Comparison of ENCODE assay signal across 17 cellular contexts in genomic region chr19:23439623-23440022, GRCh38. TPM values are rescaled to one million over a fixed set of nuclear protein-coding genes. Genes with fewer than 3 reads are reported as not detected.
DNase-seq lines count a peak whose midpoint lies in the region; ATAC-seq, FAIRE-seq and TF ChIP-seq lines count a peak whose summit lies in the region.
"Had no signal": no experiment of that assay in that cellular context is flagged by ENCODE, and none has a peak within 500 bp of the region (broad histone marks: within the 10 kb centered on the region; RNA-seq: fewer than 3 reads in every experiment).

No MANE protein-coding gene starts in this region.

- DNase-seq in DMS53 (lab: John Stamatoyannopoulos, UW), result peak; percentile 53
- DNase-seq in DMS53 treated with DMSO at 0.1 percent for 48 hours (lab: John Stamatoyannopoulos, UW; ENCODE audit: unreplicated experiment), result no peak
- peak; percentile 66 for DNase-seq in GM23338 (ENCODE audit: low spot score)
- DNase-seq in WTC11 (ENCODE audit: low spot score), result peak; percentile 38
- no peak for DNase-seq in foreskin keratinocyte
- DNase-seq in NCI-H748 (lab: John Stamatoyannopoulos, UW; ENCODE audit: unreplicated experiment), result no peak
- DNase-seq in GM12892 (ENCODE audit: insufficient read length), result no peak
- no peak for DNase-seq in DMS79 (lab: John Stamatoyannopoulos, UW)
- DNase-seq: activated B cell treated with CpG ODN at 0.5 μM for 24 hours; activated CD8-positive, alpha-beta memory T cell treated with anti-CD3 and anti-CD28 coated beads, Interleukin-2, amount 50 U/mL, for 48 hours; activated naive CD4-positive, alpha-beta T cell treated with anti-CD3 and anti-CD28 coated beads for 36 hours; NCI-H446 had no signal

- no peaks in the 10 kb centered on the region for H3K79me2 ChIP-seq in GM23338 (replicated peaks; ENCODE audit: insufficient read depth)

- H3K9me3 Mint-ChIP-seq in GM23338, result peaks cover 95% of the 10 kb centered on the region
- H3K9me3 Mint-ChIP-seq in WTC11, result peaks cover 88% of the 10 kb centered on the region

- CTCF ChIA-PET in WTC11 (lab: Charles Lee), result no interaction called here

- H3K4me2 ChIP-seq in GM23338, result no peak overlapping the region

- ATAC-seq in GM23338, result peak; percentile 53
- peak; percentile 50 for ATAC-seq in WTC11
- ATAC-seq in foreskin keratinocyte, result no peak
- ATAC-seq: gastroesophageal sphincter; natural killer cell treated with Interleukin-12 subunit alpha and Interleukin-12 subunit beta and Interleukin-15 and Interleukin-18, amount 100 ng/mL, for 72 hours had no signal

- POLR2A ChIA-PET in WTC11 (lab: Charles Lee), result no interaction called here

- H4K20me1 ChIP-seq in GM23338 (replicated peaks; ENCODE audit: insufficient read depth), result no peaks in the 10 kb centered on the region

- H3K36me3 Mint-ChIP-seq in GM23338 (ENCODE audit: low read depth), result peaks cover 50% of the 10 kb centered on the region
- peaks cover 59% of the 10 kb centered on the region for H3K36me3 Mint-ChIP-seq in WTC11
- H3K36me3 Mint-ChIP-seq: brain had no signal

- TF ChIP-seq POLR2A in GM12892 (IDR thresholded peaks at IDR 0.05; ENCODE audit: low read depth, low read length), result no peak

- H2AFZ ChIP-seq in GM23338, result no peak overlapping the region

- no peaks in the 10 kb centered on the region for H3K27me3 ChIP-seq in GM23338 (ENCODE audit: insufficient read depth)
- no peaks in the 10 kb centered on the region for H3K27me3 ChIP-seq in foreskin keratinocyte
- H3K27me3 ChIP-seq: gastroesophageal sphincter had no signal

- H3K9me2 ChIP-seq in GM23338 (ENCODE audit: insufficient read depth), result peaks cover 3% of the 10 kb centered on the region

- H3K27me3 Mint-ChIP-seq in GM23338 (ENCODE audit: insufficient read depth, low read depth, poor library complexity) (peaks cover 12% of the 10 kb centered on the region), WTC11 (ENCODE audit: low read depth) (peaks cover 2% of the 10 kb centered on the region; the same call in 1 of the 2 replicates)
- H3K27me3 Mint-ChIP-seq: activated B cell treated with CpG ODN at 0.5 μM for 24 hours; natural killer cell treated with Interleukin-12 subunit alpha and Interleukin-12 subunit beta and Interleukin-15 and Interleukin-18, amount 100 ng/mL, for 72 hours had no signal

- H3F3A ChIP-seq in GM23338 (replicated peaks; ENCODE audit: low read depth), result no peaks in the 10 kb centered on the region

- H3K4me3 Mint-ChIP-seq in GM23338, result no peak overlapping the region
- H3K4me3 Mint-ChIP-seq in WTC11, result no peak overlapping the region
- H3K4me3 Mint-ChIP-seq: activated B cell treated with CpG ODN at 0.5 μM for 24 hours; activated naive CD4-positive, alpha-beta T cell treated with anti-CD3 and anti-CD28 coated beads for 36 hours; brain; natural killer cell treated with Interleukin-12 subunit alpha and Interleukin-12 subunit beta and Interleukin-15 and Interleukin-18, amount 100 ng/mL, for 72 hours had no signal

- peak; percentile 20 to 40; a peak in 2 of 4 replicates for TF ChIP-seq CTCF in GM23338 (conservative IDR thresholded peaks at IDR 0.05; ENCODE audit: low read depth in 2 of 2)
- 0 out of 2 replicates have a peak, but pooled peaks have one; percentile 29 for TF ChIP-seq CTCF in WTC11 (IDR thresholded peaks at IDR 0.05)
- peak; percentile 12 for TF ChIP-seq CTCF in foreskin keratinocyte (conservative IDR thresholded peaks at IDR 0.05)

- no peak overlapping the region for H3K4me3 ChIP-seq in GM23338
- H3K4me3 ChIP-seq: gastroesophageal sphincter, HAP-1, lung had no signal

- peaks cover 8% of the 10 kb centered on the region for H3K36me3 ChIP-seq in GM23338 (ENCODE audit: insufficient read depth)
- H3K36me3 ChIP-seq: gastroesophageal sphincter, HAP-1 had no signal

- H3K4me1 Mint-ChIP-seq in GM23338, result no peaks in the 10 kb centered on the region
- H3K4me1 Mint-ChIP-seq in WTC11, result no peaks in the 10 kb centered on the region
- H3K4me1 Mint-ChIP-seq: activated B cell treated with CpG ODN at 0.5 μM for 24 hours, brain had no signal

- H3K4me1 ChIP-seq in GM23338 (ENCODE audit: insufficient read depth) (no peaks in the 10 kb centered on the region), foreskin keratinocyte (no peaks in the 10 kb centered on the region)
- H3K4me1 ChIP-seq: gastroesophageal sphincter, HAP-1 had no signal

- H3K27ac Mint-ChIP-seq in GM23338, result no peak overlapping the region
- H3K27ac Mint-ChIP-seq in WTC11, result no peak overlapping the region
- H3K27ac Mint-ChIP-seq: activated B cell treated with CpG ODN at 0.5 μM for 24 hours; activated naive CD4-positive, alpha-beta T cell treated with anti-CD3 and anti-CD28 coated beads for 36 hours; brain; natural killer cell treated with Interleukin-12 subunit alpha and Interleukin-12 subunit beta and Interleukin-15 and Interleukin-18, amount 100 ng/mL, for 72 hours had no signal

- no peak for FAIRE-seq in GM12892 (lab: Jason Lieb, UNC)

- H3K27ac ChIP-seq in GM23338 (ENCODE audit: low read depth) (no peak overlapping the region), foreskin keratinocyte (no peak overlapping the region)
- H3K27ac ChIP-seq: gastroesophageal sphincter had no signal

TF ChIP-seq in GM23338, 12 proteins besides CTCF, POLR2A, EP300 and RAD21 (continues in another document):
- TF ChIP-seq REST (IDR thresholded peaks at IDR 0.05; ENCODE audit: unreplicated experiment) (no peak), CREB1 (CRISPR knock-in tag; IDR thresholded peaks at IDR 0.05; ENCODE audit: low read depth) (no peak), STAT1 (IDR thresholded peaks at IDR 0.05; ENCODE audit: unreplicated experiment) (no peak), POLR2AphosphoS5 (IDR thresholded peaks at IDR 0.05; ENCODE audit: low read depth) (no peak), ZNF331 (CRISPR knock-in tag; IDR thresholded peaks at IDR 0.05; ENCODE audit: low read depth) (no peak), EZH2phosphoT487 (IDR thresholded peaks at IDR 0.05; ENCODE audit: unreplicated experiment) (no peak)

TF ChIP-seq in WTC11, 78 proteins besides CTCF, POLR2A, EP300 and RAD21:
- TF ChIP-seq TEAD1 (CRISPR knock-in tag; IDR thresholded peaks at IDR 0.05), result no peak
- TF ChIP-seq ZBTB43 (CRISPR knock-in tag; IDR thresholded peaks at IDR 0.05), result no peak
- TF ChIP-seq NR3C1 (CRISPR knock-in tag; conservative IDR thresholded peaks at IDR 0.05; ENCODE audit: low read depth), result no peak
- TF ChIP-seq IRF2 (CRISPR knock-in tag; IDR thresholded peaks at IDR 0.05; ENCODE audit: borderline replicate concordance, low read depth), result no peak
- TF ChIP-seq HMGA2 (CRISPR knock-in tag; IDR thresholded peaks at IDR 0.05), result no peak
- no peak for TF ChIP-seq JUN (CRISPR knock-in tag; IDR thresholded peaks at IDR 0.05)
- TF ChIP-seq CREB1 (CRISPR knock-in tag; IDR thresholded peaks at IDR 0.05), result no peak
- TF ChIP-seq ZNF138 (CRISPR knock-in tag; conservative IDR thresholded peaks at IDR 0.05), result no peak

RNA-seq across cellular contexts. Expression of gene ZNF91, which starts 44.4 kb away (rescaled TPM):
- 45.1 and 51.6 TPM in 2 replicates for total RNA-seq in GM23338 (2014; rRNA removed; shearing (Covaris generic))
- 17.4 and 23.5 TPM in 2 replicates for polyA plus RNA-seq in GM23338 (2016; fragmentation: Nextera tagmentation; extraction: Ambion mirVana)
- total RNA-seq in WTC11 (2021), result 36.5 to 40.4 TPM (median 40.3 TPM) in 3 replicates
- total RNA-seq in foreskin keratinocyte, result 9.8 and 10.3 TPM in 2 replicates
- 2.7 TPM in 2 replicates for polyA plus RNA-seq in foreskin keratinocyte
- 14.4 TPM for polyA plus RNA-seq in GM12892 (2012; ENCODE audit: missing spikeins)

Comparison
In these comparisons a context has a peak if more than half of its experiments do, and no peak if none do; other contexts are left out.
1. DNase-seq: peak in DMS53 (single experiment), GM23338 (single experiment) and WTC11 (single experiment); none in DMS53 treated with DMSO at 0.1 percent for 48 hours (single experiment), foreskin keratinocyte (0 of 2), NCI-H748 (single experiment), GM12892 (single experiment) and DMS79 (single experiment).
2. Peak in every context shown above with its lines, with median percentiles within 50 percentile points of each other: CTCF ChIP-seq.